In genomic region chr17:74457820-74458166, GRCh38 we compare ENCODE assay signal across 14 cellular contexts. TPM values are rescaled to one million over a fixed set of nuclear protein-coding genes. Genes with fewer than 3 reads are reported as not detected.
DNase-seq lines count a peak whose midpoint lies in the region; ATAC-seq and TF ChIP-seq lines count a peak whose summit lies in the region.
"Had no signal": no experiment of that assay in that cellular context is flagged by ENCODE, and none has a peak within 500 bp of the region (broad histone marks: within the 10 kb centered on the region; RNA-seq: fewer than 3 reads in every experiment).

No MANE protein-coding gene starts in this region.

- no peaks in the 10 kb centered on the region for H3K27me3 ChIP-seq in OCI-LY3 (ENCODE audit: low read depth, low read length)
- no peaks in the 10 kb centered on the region for H3K27me3 ChIP-seq in stomach
- H3K27me3 ChIP-seq: hepatocyte, tibial nerve had no signal

- no peaks in the 10 kb centered on the region for H3K9me3 ChIP-seq in OCI-LY3 (ENCODE audit: insufficient read depth, low read length)
- H3K9me3 ChIP-seq in stomach: no peaks in the 10 kb centered on the region
- H3K9me3 ChIP-seq: mucosa of descending colon, tibial nerve had no signal

- H3K4me3 Mint-ChIP-seq in T-helper 1 cell treated with Interleukin-12 subunit alpha and Interleukin-12 subunit beta and Interleukin-4 antibody, amounts not matched to agents 30 μg/mL and 1 μg/mL, for 36 hours: peak overlapping the region; percentile 7
- H3K4me3 Mint-ChIP-seq in glutamatergic neuron (ENCODE audit: unreplicated experiment): no peak overlapping the region
- peak overlapping the region; percentile 30 for H3K4me3 Mint-ChIP-seq in stimulated activated effector memory CD8-positive, alpha-beta T cell treated with anti-CD3 and anti-CD28 coated beads, Interleukin-12 subunit alpha, Interleukin-12 subunit beta, amount 100 ng/mL, for 72 hours
- H3K4me3 Mint-ChIP-seq: activated T-cell treated with anti-CD3 and anti-CD28 coated beads, Interleukin-2, amount 50 U/mL, for 72 hours had no signal

- ATAC-seq in stimulated activated effector memory CD8-positive, alpha-beta T cell treated with anti-CD3 and anti-CD28 coated beads, Interleukin-12 subunit alpha, Interleukin-12 subunit beta, amount 100 ng/mL, for 72 hours: no peak

- peaks cover 27% of the 10 kb centered on the region for H3K4me1 Mint-ChIP-seq in T-helper 1 cell treated with Interleukin-12 subunit alpha and Interleukin-12 subunit beta and Interleukin-4 antibody, amounts not matched to agents 30 μg/mL and 1 μg/mL, for 36 hours (ENCODE audit: low read depth)
- peaks cover 32% of the 10 kb centered on the region for H3K4me1 Mint-ChIP-seq in glutamatergic neuron (ENCODE audit: low read depth, unreplicated experiment)
- H3K4me1 Mint-ChIP-seq in stimulated activated effector memory CD8-positive, alpha-beta T cell treated with anti-CD3 and anti-CD28 coated beads, Interleukin-12 subunit alpha, Interleukin-12 subunit beta, amount 100 ng/mL, for 72 hours: peaks cover 57% of the 10 kb centered on the region

- no peak for TF ChIP-seq EP300 in stomach (IDR thresholded peaks at IDR 0.05)

- H3K4me1 ChIP-seq in OCI-LY3 (ENCODE audit: low read length) (peaks cover 3% of the 10 kb centered on the region), stomach (peaks cover 34 to 52% (median 37%) of the 10 kb centered on the region in 4 donors)

- no peak overlapping the region for H3K9ac ChIP-seq in OCI-LY3 (ENCODE audit: low read length)
- H3K9ac ChIP-seq: GM23248 had no signal

- TF ChIP-seq CTCF in OCI-LY3 (IDR thresholded peaks at IDR 0.05; ENCODE audit: low read depth, low read length) (no peak), glutamatergic neuron (IDR thresholded peaks at IDR 0.05; ENCODE audit: partially characterized antibody, unreplicated experiment) (peak; percentile 40), stomach (IDR thresholded peaks at IDR 0.05) (peak in 1 of 7 experiments; percentile 46)

- H3K27ac ChIP-seq in OCI-LY3 (ENCODE audit: low read length): no peak overlapping the region
- peak overlapping the region in 1 of 5 donors; percentile 7 for H3K27ac ChIP-seq in stomach
- H3K27ac ChIP-seq: GM23248, hepatocyte had no signal

- no peak overlapping the region for H3K4me2 ChIP-seq in OCI-LY3 (ENCODE audit: low read length)
- H3K4me2 ChIP-seq: hepatocyte had no signal

- intact Hi-C loops in stomach (cut with DNase I; ENCODE audit: low total_unique reads) (no loop called here), posterior cingulate gyrus (cut with DNase I) (loop anchor here (1.0 to 10.0 kb wide), 3 partner anchors 78 to 243 kb away; partner anchors contain the start of gene TTYH2)

- 31 to 35% (median 34%) methylated on average over 6 of the region's 6 CpGs for WGBS in stomach, 5 donors

- no peaks in the 10 kb centered on the region for H3K9me3 Mint-ChIP-seq in T-helper 1 cell treated with Interleukin-12 subunit alpha and Interleukin-12 subunit beta and Interleukin-4 antibody, amounts not matched to agents 30 μg/mL and 1 μg/mL, for 36 hours
- peaks cover 8% of the 10 kb centered on the region for H3K9me3 Mint-ChIP-seq in glutamatergic neuron (ENCODE audit: unreplicated experiment)
- H3K9me3 Mint-ChIP-seq in stimulated activated effector memory CD8-positive, alpha-beta T cell treated with anti-CD3 and anti-CD28 coated beads, Interleukin-12 subunit alpha, Interleukin-12 subunit beta, amount 100 ng/mL, for 72 hours: no peaks in the 10 kb centered on the region
- H3K9me3 Mint-ChIP-seq: activated naive CD4-positive, alpha-beta T cell treated with anti-CD3 and anti-CD28 coated beads, Interleukin-2, amount 50 U/mL, for 72 hours; activated T-cell treated with anti-CD3 and anti-CD28 coated beads, Interleukin-2, amount 50 U/mL, for 72 hours had no signal

- DNase-seq in T-helper 1 cell (no peak), glutamatergic neuron (no peak), stomach (no peak), posterior cingulate gyrus (no peak)
- DNase-seq in stimulated activated effector memory CD8-positive, alpha-beta T cell treated with anti-CD3 and anti-CD28 coated beads, Interleukin-12 subunit alpha, Interleukin-12 subunit beta, amount 100 ng/mL, for 72 hours (ENCODE audit: low spot score in 2 of 2): no peak
- DNase-seq in activated T-cell treated with anti-CD3 and anti-CD28 coated beads, Interleukin-2, amount 50 U/mL, for 48 hours: no peak

- H3K36me3 ChIP-seq in OCI-LY3 (replicated peaks; ENCODE audit: low read depth, low read length) (no peaks in the 10 kb centered on the region), stomach (no peaks in the 10 kb centered on the region)
- H3K36me3 ChIP-seq: tibial nerve had no signal

- H4K20me1 ChIP-seq in OCI-LY3 (ENCODE audit: insufficient read depth, low read length): no peaks in the 10 kb centered on the region

- peaks cover 2% of the 10 kb centered on the region for H3K36me3 Mint-ChIP-seq in T-helper 1 cell treated with Interleukin-12 subunit alpha and Interleukin-12 subunit beta and Interleukin-4 antibody, amounts not matched to agents 30 μg/mL and 1 μg/mL, for 36 hours (ENCODE audit: low read depth)
- H3K36me3 Mint-ChIP-seq in glutamatergic neuron (ENCODE audit: unreplicated experiment): no peaks in the 10 kb centered on the region
- H3K36me3 Mint-ChIP-seq in stimulated activated effector memory CD8-positive, alpha-beta T cell treated with anti-CD3 and anti-CD28 coated beads, Interleukin-12 subunit alpha, Interleukin-12 subunit beta, amount 100 ng/mL, for 72 hours: no peaks in the 10 kb centered on the region
- H3K36me3 Mint-ChIP-seq: activated naive CD4-positive, alpha-beta T cell treated with anti-CD3 and anti-CD28 coated beads, Interleukin-2, amount 50 U/mL, for 72 hours had no signal

- no peak for TF ChIP-seq POLR2A in stomach (IDR thresholded peaks at IDR 0.05)

- H3K4me3 ChIP-seq in OCI-LY3 (ENCODE audit: low read length): no peak overlapping the region
- H3K4me3 ChIP-seq in stomach: no peak overlapping the region
- H3K4me3 ChIP-seq: GM23248, hepatocyte, mucosa of descending colon, tibial nerve had no signal

- H2AFZ ChIP-seq in OCI-LY3 (ENCODE audit: low read depth, low read length): 0 out of 2 replicates have a peak overlapping the region, but pooled peaks have one; percentile 73

- H3K79me2 ChIP-seq in OCI-LY3 (ENCODE audit: low read length): no peaks in the 10 kb centered on the region
- H3K79me2 ChIP-seq: hepatocyte had no signal

- H3K27ac Mint-ChIP-seq in T-helper 1 cell treated with Interleukin-12 subunit alpha and Interleukin-12 subunit beta and Interleukin-4 antibody, amounts not matched to agents 30 μg/mL and 1 μg/mL, for 36 hours: no peak overlapping the region
- H3K27ac Mint-ChIP-seq in glutamatergic neuron (ENCODE audit: unreplicated experiment): no peak overlapping the region
- peak overlapping the region; percentile 79 for H3K27ac Mint-ChIP-seq in stimulated activated effector memory CD8-positive, alpha-beta T cell treated with anti-CD3 and anti-CD28 coated beads, Interleukin-12 subunit alpha, Interleukin-12 subunit beta, amount 100 ng/mL, for 72 hours
- H3K27ac Mint-ChIP-seq: activated T-cell treated with anti-CD3 and anti-CD28 coated beads, Interleukin-2, amount 50 U/mL, for 72 hours had no signal

- peaks cover 18% of the 10 kb centered on the region for H3K27me3 Mint-ChIP-seq in T-helper 1 cell treated with Interleukin-12 subunit alpha and Interleukin-12 subunit beta and Interleukin-4 antibody, amounts not matched to agents 30 μg/mL and 1 μg/mL, for 36 hours (ENCODE audit: low read depth)
- peaks cover 12% of the 10 kb centered on the region for H3K27me3 Mint-ChIP-seq in glutamatergic neuron (ENCODE audit: unreplicated experiment)

RNA-seq across cellular contexts. Expression of gene CD300A, which starts 8.6 kb away (rescaled TPM):
- total RNA-seq in glutamatergic neuron (ENCODE audit: unreplicated experiment) (0.25 TPM), stomach (1 to 10 TPM in 3 of 5 donors, not detected in 2; 3.1 to 8.0 (median 5.3) TPM)
- polyA plus RNA-seq in stomach: 1 to 10 TPM; 1.8 to 4.7 (median 2.7) TPM
- total RNA-seq: GM23248 had no signal
- polyA plus RNA-seq: GM23248 had no signal

RNA-seq across cellular contexts. Expression of gene GPRC5C, which starts 25.9 kb away (rescaled TPM):
- total RNA-seq in glutamatergic neuron (ENCODE audit: unreplicated experiment): 93.3 TPM
- total RNA-seq in stomach: 100 to 1,000 TPM in 4 of 5 donors, 10 to 100 TPM in 1; 66.5 to 321 (median 141) TPM
- 100 to 1,000 TPM in 2 of 3 donors, 10 to 100 TPM in 1; 84.5 to 145 (median 117) TPM for polyA plus RNA-seq in stomach
